8 cellular contexts compared by ENCODE assay signal in genomic region chr18:76823166-76823539, GRCh38. TPM values are rescaled to one million over a fixed set of nuclear protein-coding genes. Genes with fewer than 3 reads are reported as not detected.
A peak's percentile ranks its signal among the peaks of the same experiment; 100 is the strongest.
DNase-seq lines count a peak whose midpoint lies in the region; ATAC-seq and TF ChIP-seq lines count a peak whose summit lies in the region.

No MANE protein-coding gene starts in this region.

- no CpG with 5 or more reads among the region's 25 CpGs for WGBS in neuronal stem cell (ENCODE audit: extremely low coverage in 2 of 2, insufficient read length in 2 of 2, insufficient replicate concordance in 1 of 2), 2 donors

- TF ChIP-seq CTCF in CD8-positive, alpha-beta T cell (IDR thresholded peaks at IDR 0.05) = no peak
- TF ChIP-seq CTCF in PC-3 (conservative IDR thresholded peaks at IDR 0.05; ENCODE audit: low read depth, low read length) = no peak

- peaks cover 84% of the 10 kb centered on the region for H3K79me2 ChIP-seq in PC-3 (ENCODE audit: low read length)

- peak overlapping the region; percentile 93 for H3K4ac ChIP-seq in neuronal stem cell (ENCODE audit: low read length)

- H2BK15ac ChIP-seq in neuronal stem cell (ENCODE audit: low read length) = peak overlapping the region; percentile 91

- POLR2A ChIA-PET in CD8-positive, alpha-beta T cell (lab: Charles Lee) = interaction anchor here (1.5 kb wide), 1 partner anchor 25 kb away, joined by 3 read pairs; no protein-coding TSS in a partner anchor
- POLR2A ChIA-PET in PC-3 (lab: Charles Lee; ENCODE audit: unreplicated experiment) = no interaction called here

- intact Hi-C loops in CD8-positive, alpha-beta T cell (cut with DNase I, micrococcal nuclease) = loop anchor here (2.0 to 10.0 kb wide), 5 partner anchors 240 to 1616 kb away; partner anchors contain the start of genes PTGR3 (in 2 of the 2), MBP (in 1 of the 2) and ZNF516 (in 1 of the 2)
- intact Hi-C loops in PC-3 (cut with micrococcal nuclease) = no loop called here

- H3K23ac ChIP-seq in neuronal stem cell (ENCODE audit: low read depth, low read length, poor library complexity) = peak overlapping the region; percentile 91

- ATAC-seq in CD8-positive, alpha-beta T cell = no peak
- no peak for ATAC-seq in PC-3

- no peak overlapping the region for H2BK12ac ChIP-seq in neuronal stem cell (ENCODE audit: low read length)

- H3F3A ChIP-seq in PC-3 (ENCODE audit: low read length, unreplicated experiment) = no peaks in the 10 kb centered on the region

- H3K18ac ChIP-seq in neuronal stem cell (ENCODE audit: low read length) = peak overlapping the region; percentile 99

- H3K4me1 Mint-ChIP-seq in CD8-positive, alpha-beta T cell (ENCODE audit: low read depth) = peaks cover 51% of the 10 kb centered on the region

- H3K36me3 ChIP-seq in CD8-positive, alpha-beta T cell (ENCODE audit: insufficient read depth, low read length) = no peaks in the 10 kb centered on the region
- H3K36me3 ChIP-seq in PC-3 (ENCODE audit: low read depth, low read length) = no peaks in the 10 kb centered on the region
- peaks cover 0 to 17% of the 10 kb centered on the region in 2 donors for H3K36me3 ChIP-seq in neuronal stem cell (replicated peaks in 1 of 2; ENCODE audit: control insufficient read depth in 2 of 2, insufficient read depth in 2 of 2, low read length in 2 of 2)

- H3K27me3 ChIP-seq in CD8-positive, alpha-beta T cell (ENCODE audit: insufficient read depth, low read length) = no peaks in the 10 kb centered on the region
- H3K27me3 ChIP-seq in PC-3 (ENCODE audit: low read length) = no peaks in the 10 kb centered on the region
- H3K27me3 ChIP-seq in neuronal stem cell (ENCODE audit: control insufficient read depth in 3 of 3, insufficient read depth in 3 of 3, low read depth in 1 of 3, low read length in 3 of 3) = no peaks in the 10 kb centered on the region

- peaks cover 14% of the 10 kb centered on the region for H3K36me3 Mint-ChIP-seq in CD8-positive, alpha-beta T cell

- peaks cover 9% of the 10 kb centered on the region for H3K79me1 ChIP-seq in neuronal stem cell (ENCODE audit: low read depth, low read length)

- peak overlapping the region; percentile 93 for H4K8ac ChIP-seq in neuronal stem cell (ENCODE audit: low read depth, low read length)

- peak overlapping the region; percentile 99 for H2AK5ac ChIP-seq in neuronal stem cell (ENCODE audit: low read depth, low read length)

- H3K27ac Mint-ChIP-seq in CD8-positive, alpha-beta T cell = peak overlapping the region; percentile 91

- no peaks in the 10 kb centered on the region for H3K9me2 ChIP-seq in PC-3 (replicated peaks; ENCODE audit: low read length)

- peak overlapping the region; percentile 81 for H2BK120ac ChIP-seq in neuronal stem cell (ENCODE audit: low read depth, low read length)

- CTCF ChIA-PET in CD8-positive, alpha-beta T cell (lab: Charles Lee) = interaction anchor here (0.9 to 1.3 kb wide), 3 partner anchors 20 to 161 kb away, joined by 3 to 4 read pairs (median 3); no protein-coding TSS in a partner anchor
- CTCF ChIA-PET in PC-3 (lab: Charles Lee) = no interaction called here

- peak overlapping the region; percentile 27 for H3K27ac ChIP-seq in CD8-positive, alpha-beta T cell (ENCODE audit: low read depth, low read length)
- peak overlapping the region; percentile 18; the same call in 1 of the 2 replicates for H3K27ac ChIP-seq in PC-3 (ENCODE audit: low read length)
- peak overlapping the region; percentile 85 for H3K27ac ChIP-seq in epithelial cell of prostate
- H3K27ac ChIP-seq in neuronal stem cell (replicated peaks; ENCODE audit: low read length) = peak overlapping the region; percentile 89

- no TSS peak for BruUV-seq in PC-3 (replicated peaks; lab: Mats Ljungman, UMichigan)

- H3K9me3 Mint-ChIP-seq in CD8-positive, alpha-beta T cell = no peaks in the 10 kb centered on the region

- H3K27me3 Mint-ChIP-seq in CD8-positive, alpha-beta T cell (ENCODE audit: low read depth) = no peaks in the 10 kb centered on the region

- H3K4me2 ChIP-seq in PC-3 (ENCODE audit: low read length) (peak overlapping the region; percentile 74), neuronal stem cell (ENCODE audit: insufficient read depth, low read length, poor library complexity, severe bottlenecking) (peak overlapping the region; percentile 86)

- peak in 1 of 7 experiments; percentile 23 for DNase-seq in CD8-positive, alpha-beta T cell
- no peak for DNase-seq in PC-3
- DNase-seq in epithelial cell of prostate (ENCODE audit: low read depth, low spot score) = no peak
- DNase-seq in neuronal stem cell (ENCODE audit: low spot score) = no peak
- DNase-seq in NCI-H774 (lab: John Stamatoyannopoulos, UW) = no peak
- DNase-seq in stimulated activated CD4-positive, alpha-beta T cell treated with anti-CD3 and anti-CD28 coated beads, Interleukin-4, amount 100 ng/mL, for 4 hours = no peak
- DNase-seq in Kasumi-1 (lab: John Stamatoyannopoulos, UW) = no peak
- DNase-seq in activated gamma-delta T cell treated with Interleukin-2 at 50 U/mL for 16 hours = no peak

- H3K9me3 ChIP-seq in CD8-positive, alpha-beta T cell (ENCODE audit: low read length) = no peaks in the 10 kb centered on the region
- H3K9me3 ChIP-seq in PC-3 (ENCODE audit: low read length) = no peaks in the 10 kb centered on the region
- H3K9me3 ChIP-seq in neuronal stem cell (replicated peaks in 1 of 2; ENCODE audit: control insufficient read depth in 2 of 2, insufficient read depth in 1 of 2, low read depth in 1 of 2, low read length in 2 of 2) = peaks cover 0 to 9% of the 10 kb centered on the region in 2 donors

- H4K20me1 ChIP-seq in PC-3 (ENCODE audit: low read length) = no peaks in the 10 kb centered on the region

- no peak overlapping the region for H4K91ac ChIP-seq in neuronal stem cell (ENCODE audit: low read depth, low read length, poor library complexity)

- H3K4me3 ChIP-seq in CD8-positive, alpha-beta T cell (ENCODE audit: low read depth, low read length) = peak overlapping the region; percentile 67
- H3K4me3 ChIP-seq in PC-3 (ENCODE audit: low read length) (peak overlapping the region; percentile 88), neuronal stem cell (ENCODE audit: low read length in 2 of 2) (peak overlapping the region; percentile 87 to 100)

- peak overlapping the region; percentile 75 for H3K14ac ChIP-seq in neuronal stem cell (ENCODE audit: low read length)

- H3K9ac ChIP-seq in PC-3 (ENCODE audit: low read length) (peak overlapping the region; percentile 81), neuronal stem cell (ENCODE audit: low read depth, low read length, poor library complexity) (peak overlapping the region; percentile 92)

- H2BK5ac ChIP-seq in neuronal stem cell (ENCODE audit: low read length) = peak overlapping the region; percentile 53

- 0 out of 2 replicates have a peak overlapping the region, but pooled peaks have one; percentile 55 for H2AFZ ChIP-seq in PC-3 (ENCODE audit: low read length)
- peak overlapping the region; percentile 81 for H2AFZ ChIP-seq in neuronal stem cell (ENCODE audit: low read length)

- peak overlapping the region; percentile 85 for H3K4me3 Mint-ChIP-seq in CD8-positive, alpha-beta T cell

- peaks cover 28% of the 10 kb centered on the region for H3K4me1 ChIP-seq in CD8-positive, alpha-beta T cell (ENCODE audit: insufficient read depth, low read length)
- H3K4me1 ChIP-seq in PC-3 (ENCODE audit: insufficient read depth, low read length) (peaks cover 20% of the 10 kb centered on the region), neuronal stem cell (ENCODE audit: control insufficient read depth in 2 of 2, insufficient read depth in 1 of 2, low read depth in 1 of 2, low read length in 2 of 2) (peaks cover 2 to 4% of the 10 kb centered on the region in 2 donors)

RNA-seq across cellular contexts. Expression of gene ZNF236, which starts 0.8 kb away (rescaled TPM):
- total RNA-seq in CD8-positive, alpha-beta T cell = 10 to 100 TPM; 24.9 to 25.4 TPM
- total RNA-seq in PC-3 (2014; rRNA removed) = 7.7 and 8.8 TPM in 2 replicates
- 7.8 TPM for polyA plus RNA-seq in neuronal stem cell (2013, experiment 1 of 2)
- polyA plus RNA-seq in neuronal stem cell (2013, experiment 2 of 2) = 7.6 TPM

Comparison
In these comparisons a context has a peak if more than half of its experiments do, and no peak if none do; other contexts are left out.
1. H3K27ac ChIP-seq: peak in every context shown above with its lines; median percentile 89 in neuronal stem cell; 85 in epithelial cell of prostate; 27 in CD8-positive, alpha-beta T cell; 18 in PC-3.